In genomic region chr15:67850336-67850735, GRCh38 we compare ENCODE assay signal across 2 cellular contexts.
TF ChIP-seq lines count a peak whose summit lies in the region.

No MANE protein-coding gene starts in this region.

TF ChIP-seq in HCT116, 20 proteins besides CTCF, POLR2A, EP300 and RAD21:
- TF ChIP-seq SIN3A (IDR thresholded peaks at IDR 0.05; ENCODE audit: low read depth) (no peak), ZFX (IDR thresholded peaks at IDR 0.05) (no peak), YY1 (IDR thresholded peaks at IDR 0.05; ENCODE audit: extremely low read depth, insufficient replicate concordance, low read depth, low read length) (no peak), POLR2AphosphoS5 (IDR thresholded peaks at IDR 0.05; ENCODE audit: low read depth, low read length) (no peak), ELF1 (IDR thresholded peaks at IDR 0.05; ENCODE audit: borderline replicate concordance, low read depth) (no peak), SRF (IDR thresholded peaks at IDR 0.05; ENCODE audit: low read depth) (no peak), REST (IDR thresholded peaks at IDR 0.05; ENCODE audit: low read depth) (no peak), ZNF274 (IDR thresholded peaks at IDR 0.05; ENCODE audit: low read depth, low read length) (no peak)

TF ChIP-seq in HepG2, 621 proteins besides CTCF, POLR2A, EP300 and RAD21:
- no peak for TF ChIP-seq ZNF230 (CRISPR knock-in tag; IDR thresholded peaks at IDR 0.05)
- TF ChIP-seq FIP1L1 (IDR thresholded peaks at IDR 0.05; ENCODE audit: borderline replicate concordance, insufficient read depth, low read depth, low read length): no peak
